Comparison of ENCODE assay signal across 5 cellular contexts in the genomic region with DNA sequence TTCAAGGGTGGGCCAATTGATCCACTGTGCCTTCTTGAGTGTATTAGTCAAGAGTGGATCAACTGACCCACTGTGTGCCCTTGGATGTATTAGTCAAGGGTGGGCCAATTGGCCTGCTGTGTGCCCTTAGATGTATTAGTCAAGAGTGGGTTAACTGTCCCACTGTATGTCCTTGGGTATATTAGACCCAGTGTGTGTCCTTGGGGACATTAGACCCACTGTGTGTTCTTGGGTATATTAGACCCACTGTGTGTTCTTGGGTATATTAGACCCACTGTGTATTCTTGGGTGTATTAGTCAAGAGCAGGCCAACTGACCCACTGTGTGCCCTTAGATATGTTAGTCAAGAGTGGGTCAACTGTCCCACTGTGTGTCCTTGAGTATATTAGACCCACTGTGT.
"Had no signal": no experiment of that assay in that cellular context is flagged by ENCODE, and none has a peak within 500 bp of the region (broad histone marks: within the 10 kb centered on the region; RNA-seq: fewer than 3 reads in every experiment).

No MANE protein-coding gene starts in this region.

- H3K27ac ChIP-seq: HL-60 had no signal

- DNase-seq: IMR-90, KBM-7, KG1 had no signal

- FAIRE-seq: HTR-8/SVneo had no signal
